In genomic region chr15:73696641-73697001, GRCh38 we compare ENCODE assay signal across 8 cellular contexts. TPM values are rescaled to one million over a fixed set of nuclear protein-coding genes. Genes with fewer than 3 reads are reported as not detected.
DNase-seq lines count a peak whose midpoint lies in the region; ATAC-seq, FAIRE-seq and TF ChIP-seq lines count a peak whose summit lies in the region.

No MANE protein-coding gene starts in this region.

- H3K4me1 ChIP-seq in MM.1S (ENCODE audit: low read length), result peaks cover 23% of the 10 kb centered on the region

- peaks cover 42% of the 10 kb centered on the region for H3K27me3 ChIP-seq in CD4-positive, alpha-beta T cell (ENCODE audit: control insufficient read depth, insufficient read depth, low read length)
- H3K27me3 ChIP-seq in MM.1S (replicated peaks; ENCODE audit: insufficient read depth, low read length), result no peaks in the 10 kb centered on the region

- FAIRE-seq in D721Med (lab: Jason Lieb, UNC), result no peak

- H3F3A ChIP-seq in MM.1S (ENCODE audit: insufficient read depth, low read length), result no peaks in the 10 kb centered on the region; the same call in 1 of the 2 replicates

- H3K27ac Mint-ChIP-seq in CD4-positive, alpha-beta T cell, result peak overlapping the region; percentile 10
- H3K27ac Mint-ChIP-seq in chondrocyte (ENCODE audit: unreplicated experiment), result peak overlapping the region; percentile 90
- peak overlapping the region; percentile 84 for H3K27ac Mint-ChIP-seq in nephron progenitor cell

- H3K9me3 Mint-ChIP-seq in CD4-positive, alpha-beta T cell, result no peaks in the 10 kb centered on the region
- H3K9me3 Mint-ChIP-seq in chondrocyte (ENCODE audit: low read depth) (no peaks in the 10 kb centered on the region), nephron progenitor cell (no peaks in the 10 kb centered on the region)

- 0 out of 2 replicates have a peak, but pooled peaks cover 5% of the 10 kb centered on the region for H3K79me2 ChIP-seq in MM.1S (ENCODE audit: low read length)

- peaks cover 61% of the 10 kb centered on the region for H3K27me3 Mint-ChIP-seq in CD4-positive, alpha-beta T cell
- H3K27me3 Mint-ChIP-seq in chondrocyte (ENCODE audit: low read depth) (no peaks in the 10 kb centered on the region), nephron progenitor cell (ENCODE audit: low read depth, poor library complexity) (peaks cover 3% of the 10 kb centered on the region)

- no peaks in the 10 kb centered on the region for H3K9me2 ChIP-seq in MM.1S (replicated peaks; ENCODE audit: insufficient read depth, low read length)

- H4K20me1 ChIP-seq in MM.1S (ENCODE audit: insufficient read depth, low read length), result 0 out of 2 replicates have a peak, but pooled peaks cover 4% of the 10 kb centered on the region

- CTCF ChIA-PET in CD4-positive, alpha-beta T cell (lab: Charles Lee), result interaction anchor here (0.6 to 5.2 kb wide), 3 partner anchors 19 to 68 kb away, joined by 3 to 67 read pairs (median 4); no protein-coding TSS in a partner anchor

- H3K9ac ChIP-seq in MM.1S (ENCODE audit: low read length), result no peak overlapping the region

- POLR2A ChIA-PET in CD4-positive, alpha-beta T cell (lab: Charles Lee), result interaction anchor here (0.6 to 0.8 kb wide), 2 partner anchors 19 to 1321 kb away, joined by 3 read pairs; partner anchors contain the start of gene HEXA

- no peak overlapping the region for H3K27ac ChIP-seq in CD4-positive, alpha-beta T cell (ENCODE audit: low read depth, low read length)
- no peak overlapping the region; the same call in 1 of the 2 replicates for H3K27ac ChIP-seq in MM.1S (ENCODE audit: low read length)

- no peak for ATAC-seq in CD4-positive, alpha-beta T cell (ENCODE audit: poor library complexity)

- DNase-seq in CD4-positive, alpha-beta T cell, result no peak
- DNase-seq in MM.1S (no peak), chondrocyte (ENCODE audit: low spot score) (no peak), nephron progenitor cell (no peak), NCI-H146 (lab: John Stamatoyannopoulos, UW) (no peak), SHP77 (lab: John Stamatoyannopoulos, UW) (no peak), D721Med (ENCODE audit: insufficient read length, low spot score) (no peak), H4 (ENCODE audit: low spot score) (no peak)

- no peaks in the 10 kb centered on the region for H3K36me3 Mint-ChIP-seq in CD4-positive, alpha-beta T cell (ENCODE audit: low read depth)
- peaks cover 9% of the 10 kb centered on the region for H3K36me3 Mint-ChIP-seq in chondrocyte (ENCODE audit: low read depth)
- H3K36me3 Mint-ChIP-seq in nephron progenitor cell (ENCODE audit: low read depth), result peaks cover 39% of the 10 kb centered on the region

- peak overlapping the region; percentile 34 for H3K4me3 Mint-ChIP-seq in CD4-positive, alpha-beta T cell
- H3K4me3 Mint-ChIP-seq in chondrocyte (ENCODE audit: unreplicated experiment), result peak overlapping the region; percentile 32
- H3K4me3 Mint-ChIP-seq in nephron progenitor cell, result no peak overlapping the region

- H3K4me2 ChIP-seq in MM.1S (ENCODE audit: low read depth, low read length), result peak overlapping the region; percentile 67

- no peaks in the 10 kb centered on the region for H3K36me3 ChIP-seq in MM.1S (replicated peaks; ENCODE audit: insufficient read depth, low read length)

- peaks cover 26% of the 10 kb centered on the region for H3K4me1 Mint-ChIP-seq in CD4-positive, alpha-beta T cell (ENCODE audit: low read depth)
- peaks cover 74% of the 10 kb centered on the region for H3K4me1 Mint-ChIP-seq in chondrocyte (ENCODE audit: low read depth)
- H3K4me1 Mint-ChIP-seq in nephron progenitor cell, result peaks cover 77% of the 10 kb centered on the region

- H2AFZ ChIP-seq in MM.1S (ENCODE audit: low read length), result peak overlapping the region; percentile 44; the same call in 1 of the 2 replicates

- no peak for TF ChIP-seq CTCF in CD4-positive, alpha-beta T cell (IDR thresholded peaks at IDR 0.05)
- no peak for TF ChIP-seq CTCF in MM.1S (IDR thresholded peaks at IDR 0.05; ENCODE audit: low read length)
- TF ChIP-seq CTCF in chondrocyte (IDR thresholded peaks at IDR 0.05), result no peak
- TF ChIP-seq CTCF in nephron progenitor cell (IDR thresholded peaks at IDR 0.05), result no peak
- TF ChIP-seq CTCF in D721Med (IDR thresholded peaks at IDR 0.05; ENCODE audit: insufficient read depth, missing control alignments), result no peak

- intact Hi-C loops in CD4-positive, alpha-beta T cell (cut with DNase I, micrococcal nuclease), result loop anchor here in 1 of 2 experiments (5.0 kb wide), 1 partner anchor 899 kb away; no protein-coding TSS in a partner anchor

- no peak overlapping the region for H3K4me3 ChIP-seq in MM.1S (ENCODE audit: low read length)

- H3K9me3 ChIP-seq in CD4-positive, alpha-beta T cell (ENCODE audit: control insufficient read depth, low read length), result no peaks in the 10 kb centered on the region
- H3K9me3 ChIP-seq in MM.1S (replicated peaks; ENCODE audit: insufficient read depth, low read length), result no peaks in the 10 kb centered on the region

RNA-seq across cellular contexts. Expression of gene CD276, which starts 12.4 kb away (rescaled TPM):
- total RNA-seq in CD4-positive, alpha-beta T cell, result not detected
- 157 to 196 TPM (median 192 TPM) in 3 replicates for total RNA-seq in chondrocyte
- total RNA-seq in H4 (2014; rRNA removed; shearing (Covaris generic)), result 62.2 and 80.7 TPM in 2 replicates

RNA-seq across cellular contexts. Expression of gene INSYN1, which starts 56.5 kb away (rescaled TPM):
- total RNA-seq in CD4-positive, alpha-beta T cell, result not detected
- 9.9 to 24.9 TPM (median 23.0 TPM) in 3 replicates for total RNA-seq in chondrocyte
- total RNA-seq in H4 (2014; rRNA removed; shearing (Covaris generic)), result 0.35 and 0.72 TPM in 2 replicates

Comparison
In these comparisons a context has a peak if more than half of its experiments do, and no peak if none do; other contexts are left out.
1. H3K27ac Mint-ChIP-seq: peak in every context shown above with its lines; median percentile 90 in chondrocyte; 84 in nephron progenitor cell; 10 in CD4-positive, alpha-beta T cell.
2. RNA of gene CD276, which starts 12.4 kb away (total RNA-seq): 157 to 196 TPM in chondrocyte and 62.2 to 80.7 TPM in H4; not detected in CD4-positive, alpha-beta T cell; every median in the first group is over 10 times any median in the second.